ENCODE assay signal across 8 cellular contexts in the genomic region with DNA sequence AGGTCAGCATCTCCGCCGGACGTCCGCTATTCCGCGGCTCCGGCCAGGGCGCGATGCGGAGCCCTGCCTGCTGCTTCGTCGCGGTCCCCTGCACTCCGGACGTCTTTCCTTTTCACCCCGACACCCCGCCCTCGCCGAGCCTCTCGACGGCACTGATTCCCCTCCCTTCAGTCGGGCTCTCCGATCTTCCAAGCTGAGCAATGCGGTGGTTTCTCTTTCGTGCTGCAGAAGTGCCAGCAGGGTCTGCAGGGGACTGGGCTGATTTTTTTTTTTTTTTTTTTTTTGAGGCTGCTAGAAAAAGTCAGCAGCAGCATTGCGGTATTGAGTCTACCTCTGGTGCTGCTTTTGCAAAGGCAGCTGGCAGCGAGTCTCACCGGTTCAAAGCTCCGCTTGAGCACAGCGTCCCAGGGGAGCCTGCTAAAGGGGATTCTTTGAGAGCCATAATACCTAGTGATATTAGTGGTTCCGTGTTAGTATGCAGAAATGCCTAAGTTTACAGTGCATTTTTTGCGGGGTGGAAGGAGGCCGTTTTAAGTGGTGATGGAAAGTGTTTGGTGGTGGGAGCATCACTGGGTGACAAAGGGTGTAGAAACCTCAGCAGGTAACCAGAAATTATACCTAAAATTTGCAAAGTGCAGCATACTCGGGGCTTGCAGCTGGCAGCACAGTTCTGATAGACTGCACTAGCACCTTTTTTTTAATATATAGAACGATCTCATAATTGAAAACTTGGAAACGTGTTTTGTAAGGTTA. TPM values are rescaled to one million over a fixed set of nuclear protein-coding genes. Genes with fewer than 3 reads are reported as not detected.
DNase-seq lines count a peak whose midpoint lies in the region; ATAC-seq and TF ChIP-seq lines count a peak whose summit lies in the region.

No MANE protein-coding gene starts in this region.

- DNase-seq in A172 (ENCODE audit: low spot score): peak; percentile 44
- DNase-seq in NCI-H226: peak; percentile 31
- DNase-seq in activated CD4-positive, alpha-beta T cell treated with anti-CD3 and anti-CD28 coated beads for 48 hours: peak; percentile 81
- peak; percentile 10 for DNase-seq in cortex of kidney (lab: John Stamatoyannopoulos, UW)
- peak; percentile 81 to 84 (median 82) for DNase-seq in right lobe of liver
- DNase-seq in stimulated activated CD4-positive, alpha-beta T cell treated with anti-CD3 and anti-CD28 coated beads, TNF-alpha, amount 100 ng/mL, for 24 hours (ENCODE audit: low read depth in 3 of 3): peak; percentile 45 to 73 (median 56)

- peak overlapping the region; percentile 80 to 90 (median 89) for H3K27ac ChIP-seq in right lobe of liver

- H3K4me3 ChIP-seq in right lobe of liver: peak overlapping the region; percentile 63 to 78 (median 78)

- H3K9me3 ChIP-seq in right lobe of liver: no peaks in the 10 kb centered on the region

- intact Hi-C loops in right lobe of liver (cut with DNase I): no loop called here

- H3K27me3 ChIP-seq in right lobe of liver: no peaks in the 10 kb centered on the region

- TF ChIP-seq CTCF in right lobe of liver (IDR thresholded peaks at IDR 0.05): no peak

- no peaks in the 10 kb centered on the region for H3K36me3 ChIP-seq in right lobe of liver

- ATAC-seq in GM18861 (IDR thresholded peaks at IDR 0.05; ENCODE audit: unreplicated experiment) (peak; percentile 22), HG03095 (IDR thresholded peaks at IDR 0.05; ENCODE audit: unreplicated experiment) (peak; percentile 39), right lobe of liver (peak; percentile 23 to 43 (median 38))

- under 1% methylated on average over 20 of the region's 36 CpGs for WGBS in right lobe of liver (ENCODE audit: insufficient coverage, low coverage, low lambda C conversion rate, missing lambda C conversion rate)

- peaks cover 0 to 25% (median 11%) of the 10 kb centered on the region in 4 donors for H3K4me1 ChIP-seq in right lobe of liver

- no peak for TF ChIP-seq POLR2A in right lobe of liver (IDR thresholded peaks at IDR 0.05)

RNA-seq across cellular contexts. Expression of gene STIM2, which starts 1.0 kb away (rescaled TPM):
- total RNA-seq in A172 (2014; rRNA removed; shearing (Covaris generic)): 10.0 and 12.4 TPM in 2 replicates
- total RNA-seq in right lobe of liver: 10 to 100 TPM in 2 of 6 experiments, 1 to 10 TPM in 4; 9.1 to 14.6 (median 9.6) TPM

Comparison
In these comparisons a context has a peak if more than half of its experiments do, and no peak if none do; other contexts are left out.
1. Peak in every context shown above with its lines: DNase-seq, ATAC-seq, H3K4me3 ChIP-seq and H3K27ac ChIP-seq.
2. DNase-seq: peak in every context shown above with its lines; median percentile 82 in right lobe of liver; 81 in activated CD4-positive, alpha-beta T cell treated with anti-CD3 and anti-CD28 coated beads for 48 hours; 56 in stimulated activated CD4-positive, alpha-beta T cell treated with anti-CD3 and anti-CD28 coated beads, TNF-alpha, amount 100 ng/mL, for 24 hours; 44 in A172; 31 in NCI-H226; 10 in cortex of kidney.